18 cellular contexts compared by ENCODE assay signal in the genomic region with DNA sequence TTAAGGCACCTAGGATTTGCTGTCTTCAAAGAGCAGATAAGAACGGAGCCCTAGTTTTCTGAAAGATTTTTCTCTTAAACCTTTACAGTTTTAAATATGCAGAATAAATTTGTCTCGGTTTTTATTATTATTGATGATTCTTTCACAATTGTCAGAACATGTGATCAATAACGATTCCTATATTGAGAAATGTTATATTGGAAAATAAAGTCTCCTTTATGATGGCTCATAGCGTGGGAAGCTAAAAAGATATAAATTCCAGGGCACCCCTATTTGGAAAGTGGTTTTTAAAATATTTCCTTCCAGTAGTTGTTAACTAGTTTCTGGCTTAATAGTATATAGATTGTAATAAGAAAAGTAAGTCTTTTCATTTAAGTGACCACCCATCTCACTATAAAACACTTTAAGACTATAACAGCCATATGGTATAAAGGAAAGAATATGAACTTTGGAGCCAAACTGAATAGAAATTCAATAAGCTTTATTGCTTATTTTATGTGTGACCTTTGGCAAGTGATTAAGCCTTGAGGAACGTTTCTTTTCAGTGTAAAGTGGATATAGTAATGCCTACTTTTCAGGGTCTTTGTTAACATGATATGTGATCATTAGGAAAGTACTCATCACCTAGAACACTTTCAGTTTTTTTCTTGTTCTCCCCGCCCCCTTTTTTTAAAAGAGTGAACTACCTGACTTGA.
DNase-seq lines count a peak whose midpoint lies in the region; ATAC-seq, FAIRE-seq and TF ChIP-seq lines count a peak whose summit lies in the region.
"Had no signal": no experiment of that assay in that cellular context is flagged by ENCODE, and none has a peak within 500 bp of the region (broad histone marks: within the 10 kb centered on the region; RNA-seq: fewer than 3 reads in every experiment).

No MANE protein-coding gene starts in this region.

- TF ChIP-seq CTCF in Panc1 (IDR thresholded peaks at IDR 0.05), result peak; percentile 61
- TF ChIP-seq CTCF in hepatocyte (IDR thresholded peaks at IDR 0.05; ENCODE audit: poor library complexity), result no peak
- TF ChIP-seq CTCF in D721Med (IDR thresholded peaks at IDR 0.05; ENCODE audit: insufficient read depth, missing control alignments), result no peak

- in situ Hi-C loops in Panc1 (cut with HindIII; ENCODE audit: low pct_unique_long_range_greater_than_20kb, low sequenced_read_pairs), result no loop called here

- no peak for DNase-seq in activated naive CD4-positive, alpha-beta T cell treated with anti-CD3 and anti-CD28 coated beads, Interleukin-2, amount 10 ng/mL, durations not matched to agents 7 days and 5 days
- DNase-seq in Panc1 (ENCODE audit: low read depth, low spot score), result no peak
- DNase-seq in hepatocyte (ENCODE audit: low spot score), result no peak
- no peak for DNase-seq in D721Med (ENCODE audit: insufficient read length, low spot score)

- WGBS in hepatocyte (ENCODE audit: low lambda C conversion rate, missing lambda C conversion rate), result 55% methylated on average over 6 of the region's 6 CpGs

- peak overlapping the region; percentile 12 for H3K4me2 ChIP-seq in hepatocyte

- CTCF ChIA-PET in activated naive CD4-positive, alpha-beta T cell treated with anti-CD3 and anti-CD28 coated beads, Interleukin-2, amount 10 ng/mL, durations not matched to agents 7 days and 5 days (lab: Charles Lee), result interaction anchor here (1.0 to 1.6 kb wide), 4 partner anchors 9 to 46 kb away, joined by 3 to 4 read pairs (median 4); no protein-coding TSS in a partner anchor
- CTCF ChIA-PET in Panc1 (lab: Charles Lee), result no interaction called here

- no peaks in the 10 kb centered on the region for H3K36me3 ChIP-seq in Panc1 (ENCODE audit: control insufficient read depth, insufficient read depth, low read length)
- H3K36me3 ChIP-seq in hepatocyte (replicated peaks; ENCODE audit: insufficient read depth, low read depth), result no peaks in the 10 kb centered on the region
- H3K36me3 ChIP-seq: ascending aorta, Peyer's patch had no signal

- ATAC-seq in Panc1 (no peak), GM19467 (IDR thresholded peaks at IDR 0.05; ENCODE audit: unreplicated experiment) (no peak), HG02623 (IDR thresholded peaks at IDR 0.05; ENCODE audit: unreplicated experiment) (no peak), GM18502 (IDR thresholded peaks at IDR 0.05; ENCODE audit: poor library complexity, unreplicated experiment) (no peak)
- ATAC-seq: natural killer cell treated with Interleukin-12 subunit alpha and Interleukin-12 subunit beta and Interleukin-15 and Interleukin-18, amount 100 ng/mL, for 72 hours had no signal

- H3K27ac Mint-ChIP-seq in activated naive CD4-positive, alpha-beta T cell treated with anti-CD3 and anti-CD28 coated beads, Interleukin-2, amount 50 U/mL, for 24 hours, result no peak overlapping the region
- no peak overlapping the region for H3K27ac Mint-ChIP-seq in activated naive CD4-positive, alpha-beta T cell treated with anti-CD3 and anti-CD28 coated beads, Interleukin-2, amount 10 ng/mL, durations not matched to agents 7 days and 5 days
- H3K27ac Mint-ChIP-seq: activated CD4-positive, alpha-beta T cell treated with anti-CD3 and anti-CD28 coated beads for 36 hours; CD4-positive, alpha-beta memory T cell; immature natural killer cell; natural killer cell treated with Interleukin-12 subunit alpha and Interleukin-12 subunit beta and Interleukin-15 and Interleukin-18, amount 100 ng/mL, for 72 hours; stimulated activated memory B cell treated with anti-CD40 and anti-IgM and Interleukin-4, amounts not matched to agents 10 μg/mL and 1 μg/mL and 100 μg/mL, for 72 hours had no signal

- peak overlapping the region; percentile 63 for H3K27ac ChIP-seq in Panc1 (ENCODE audit: low read length)
- no peak overlapping the region for H3K27ac ChIP-seq in hepatocyte
- H3K27ac ChIP-seq: ascending aorta, coronary artery, epithelial cell of prostate, Peyer's patch had no signal

- H3K27me3 ChIP-seq in Panc1 (ENCODE audit: control insufficient read depth, insufficient read depth, low read length), result no peaks in the 10 kb centered on the region
- no peaks in the 10 kb centered on the region for H3K27me3 ChIP-seq in hepatocyte
- H3K27me3 ChIP-seq: ascending aorta, Peyer's patch, tibial nerve had no signal

- POLR2A ChIA-PET in Panc1 (lab: Charles Lee), result interaction anchor here (0.7 kb wide), 1 partner anchor 88 kb away, joined by 4 read pairs; no protein-coding TSS in a partner anchor

- intact Hi-C loops in Panc1 (cut with micrococcal nuclease; ENCODE audit: unreplicated experiment), result loop anchor here (5.0 to 10.0 kb wide), 3 partner anchors 122 to 528 kb away; no protein-coding TSS in a partner anchor

- BruUV-seq in Panc1 (replicated peaks; lab: Mats Ljungman, UMichigan), result no TSS peak

- H3K4me1 ChIP-seq in Panc1 (ENCODE audit: control insufficient read depth, insufficient read depth, low read length) (peaks cover 5% of the 10 kb centered on the region; the same call in 1 of the 2 replicates), hepatocyte (ENCODE audit: insufficient read depth) (no peaks in the 10 kb centered on the region)
- H3K4me1 ChIP-seq: ascending aorta, Peyer's patch had no signal

- H3K9me2 ChIP-seq in hepatocyte (replicated peaks; ENCODE audit: insufficient read depth), result no peaks in the 10 kb centered on the region

- H4K20me1 ChIP-seq in hepatocyte (ENCODE audit: insufficient read depth, poor library complexity, severe bottlenecking), result no peaks in the 10 kb centered on the region

- no peaks in the 10 kb centered on the region for H3K9me3 ChIP-seq in Panc1 (ENCODE audit: control insufficient read depth, insufficient read depth, low read depth, low read length)
- H3K9me3 ChIP-seq in hepatocyte (ENCODE audit: low read depth), result no peaks in the 10 kb centered on the region
- H3K9me3 ChIP-seq: ascending aorta, Peyer's patch, tibial nerve had no signal

- H3K27me3 Mint-ChIP-seq in activated naive CD4-positive, alpha-beta T cell treated with anti-CD3 and anti-CD28 coated beads, Interleukin-2, amount 50 U/mL, for 24 hours, result peaks cover 3% of the 10 kb centered on the region
- peaks cover 7% of the 10 kb centered on the region for H3K27me3 Mint-ChIP-seq in activated naive CD4-positive, alpha-beta T cell treated with anti-CD3 and anti-CD28 coated beads, Interleukin-2, amount 10 ng/mL, durations not matched to agents 7 days and 5 days
- H3K27me3 Mint-ChIP-seq: stimulated activated memory B cell treated with anti-CD40 and anti-IgM and Interleukin-4, amounts not matched to agents 10 μg/mL and 1 μg/mL and 100 μg/mL, for 72 hours had no signal

- H2AFZ ChIP-seq in hepatocyte, result no peak overlapping the region

- peaks cover 20% of the 10 kb centered on the region for H3K4me1 Mint-ChIP-seq in activated naive CD4-positive, alpha-beta T cell treated with anti-CD3 and anti-CD28 coated beads, Interleukin-2, amount 50 U/mL, for 24 hours
- peaks cover 2% of the 10 kb centered on the region for H3K4me1 Mint-ChIP-seq in activated naive CD4-positive, alpha-beta T cell treated with anti-CD3 and anti-CD28 coated beads, Interleukin-2, amount 10 ng/mL, durations not matched to agents 7 days and 5 days
- H3K4me1 Mint-ChIP-seq: stimulated activated memory B cell treated with anti-CD40 and anti-IgM and Interleukin-4, amounts not matched to agents 10 μg/mL and 1 μg/mL and 100 μg/mL, for 72 hours had no signal

- no peaks in the 10 kb centered on the region for H3K9me3 Mint-ChIP-seq in activated naive CD4-positive, alpha-beta T cell treated with anti-CD3 and anti-CD28 coated beads, Interleukin-2, amount 50 U/mL, for 24 hours
- no peaks in the 10 kb centered on the region for H3K9me3 Mint-ChIP-seq in activated naive CD4-positive, alpha-beta T cell treated with anti-CD3 and anti-CD28 coated beads, Interleukin-2, amount 10 ng/mL, durations not matched to agents 7 days and 5 days
- H3K9me3 Mint-ChIP-seq: CD4-positive, alpha-beta memory T cell; immature natural killer cell; natural killer cell treated with Interleukin-12 subunit alpha and Interleukin-12 subunit beta and Interleukin-15 and Interleukin-18, amount 100 ng/mL, for 72 hours; stimulated activated memory B cell treated with anti-CD40 and anti-IgM and Interleukin-4, amounts not matched to agents 10 μg/mL and 1 μg/mL and 100 μg/mL, for 72 hours had no signal

- no peaks in the 10 kb centered on the region for H3K36me3 Mint-ChIP-seq in activated naive CD4-positive, alpha-beta T cell treated with anti-CD3 and anti-CD28 coated beads, Interleukin-2, amount 50 U/mL, for 24 hours
- no peaks in the 10 kb centered on the region for H3K36me3 Mint-ChIP-seq in activated naive CD4-positive, alpha-beta T cell treated with anti-CD3 and anti-CD28 coated beads, Interleukin-2, amount 10 ng/mL, durations not matched to agents 7 days and 5 days
- H3K36me3 Mint-ChIP-seq: CD4-positive, alpha-beta memory T cell; natural killer cell treated with Interleukin-12 subunit alpha and Interleukin-12 subunit beta and Interleukin-15 and Interleukin-18, amount 100 ng/mL, for 72 hours; stimulated activated memory B cell treated with anti-CD40 and anti-IgM and Interleukin-4, amounts not matched to agents 10 μg/mL and 1 μg/mL and 100 μg/mL, for 72 hours had no signal

- no peaks in the 10 kb centered on the region for H3K79me2 ChIP-seq in hepatocyte

- H3K4me3 ChIP-seq in Panc1 (ENCODE audit: low read depth in 2 of 2, low read length in 2 of 2) (no peak overlapping the region), hepatocyte (no peak overlapping the region)
- H3K4me3 ChIP-seq: ascending aorta, coronary artery, Peyer's patch, tibial nerve had no signal

- peak overlapping the region; percentile 24 for H3K4me3 Mint-ChIP-seq in activated naive CD4-positive, alpha-beta T cell treated with anti-CD3 and anti-CD28 coated beads, Interleukin-2, amount 50 U/mL, for 24 hours
- H3K4me3 Mint-ChIP-seq in activated naive CD4-positive, alpha-beta T cell treated with anti-CD3 and anti-CD28 coated beads, Interleukin-2, amount 10 ng/mL, durations not matched to agents 7 days and 5 days, result no peak overlapping the region
- H3K4me3 Mint-ChIP-seq: activated CD4-positive, alpha-beta T cell treated with anti-CD3 and anti-CD28 coated beads for 36 hours; natural killer cell treated with Interleukin-12 subunit alpha and Interleukin-12 subunit beta and Interleukin-15 and Interleukin-18, amount 100 ng/mL, for 72 hours; stimulated activated memory B cell treated with anti-CD40 and anti-IgM and Interleukin-4, amounts not matched to agents 10 μg/mL and 1 μg/mL and 100 μg/mL, for 72 hours had no signal

- no peak for FAIRE-seq in D721Med (lab: Jason Lieb, UNC)
